18 cellular contexts compared by ENCODE assay signal in the genomic region with DNA sequence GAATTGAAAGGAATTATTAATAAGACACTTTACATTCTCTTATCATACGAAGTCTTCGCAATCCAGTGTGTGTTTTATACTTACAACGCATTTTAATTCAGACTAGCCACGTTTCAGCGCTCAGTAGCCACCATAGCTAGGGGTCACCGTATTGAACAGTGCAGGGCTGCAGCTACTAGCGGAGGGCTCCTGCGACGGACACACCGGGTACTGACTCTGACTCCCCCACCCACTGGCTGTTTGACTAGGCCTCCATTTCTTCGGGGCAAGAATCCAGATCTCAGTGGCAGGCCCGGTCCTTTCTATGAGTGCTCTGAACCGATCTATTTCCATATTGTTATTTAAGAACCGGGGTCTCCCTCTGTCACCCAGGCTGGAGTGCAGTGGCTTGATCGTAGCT. TPM values are rescaled to one million over a fixed set of nuclear protein-coding genes. Genes with fewer than 3 reads are reported as not detected.
DNase-seq lines count a peak whose midpoint lies in the region; ATAC-seq and TF ChIP-seq lines count a peak whose summit lies in the region.
"Had no signal": no experiment of that assay in that cellular context is flagged by ENCODE, and none has a peak within 500 bp of the region (broad histone marks: within the 10 kb centered on the region; RNA-seq: fewer than 3 reads in every experiment).

No MANE protein-coding gene starts in this region.

- TF ChIP-seq CTCF in activated CD8-positive, alpha-beta T cell treated with anti-CD3 and anti-CD28 coated beads for 36 hours (IDR thresholded peaks at IDR 0.05) = no peak
- no peak for TF ChIP-seq CTCF in OCI-LY7 (conservative IDR thresholded peaks at IDR 0.05; ENCODE audit: low read length)

- no peak overlapping the region for H3K9ac ChIP-seq in trophoblast cell (ENCODE audit: low read length)

- CTCF ChIA-PET in activated CD8-positive, alpha-beta T cell treated with anti-CD3 and anti-CD28 coated beads for 36 hours (lab: Charles Lee) = no interaction called here
- CTCF ChIA-PET in OCI-LY7 (lab: Charles Lee; ENCODE audit: unreplicated experiment) = no interaction called here

- H2AFZ ChIP-seq in OCI-LY7 (ENCODE audit: low read length) (no peak overlapping the region), trophoblast cell (ENCODE audit: insufficient read depth, low read length, poor library complexity) (no peak overlapping the region)

- no peaks in the 10 kb centered on the region for H3K27me3 ChIP-seq in trophoblast cell (ENCODE audit: insufficient read depth, low read length)
- H3K27me3 ChIP-seq: body of pancreas, MG63 had no signal

- intact Hi-C loops in activated CD8-positive, alpha-beta T cell treated with anti-CD3 and anti-CD28 coated beads for 36 hours (cut with micrococcal nuclease) = no loop called here
- intact Hi-C loops in OCI-LY7 (cut with micrococcal nuclease; ENCODE audit: unreplicated experiment) = no loop called here

- H3K4me1 Mint-ChIP-seq in stimulated activated naive CD8-positive, alpha-beta T cell treated with anti-CD3 and anti-CD28 coated beads, Interleukin-15, Interleukin-2, amounts not matched to agents 100 ng/mL and 50 ng/mL, for 24 hours (ENCODE audit: low read depth) = peaks cover 27% of the 10 kb centered on the region
- H3K4me1 Mint-ChIP-seq in activated CD8-positive, alpha-beta T cell treated with anti-CD3 and anti-CD28 coated beads for 36 hours (ENCODE audit: low read depth) = peaks cover 20% of the 10 kb centered on the region
- H3K4me1 Mint-ChIP-seq in immature natural killer cell = peaks cover 22 to 29% of the 10 kb centered on the region in 2 donors

- H3K4me1 ChIP-seq in OCI-LY7 (ENCODE audit: insufficient read depth, low read length, poor library complexity, severe bottlenecking) = peaks cover 25% of the 10 kb centered on the region
- H3K4me1 ChIP-seq in trophoblast cell (ENCODE audit: control insufficient read depth in 1 of 2, insufficient read depth in 2 of 2, low read length in 2 of 2) = peaks cover 2 to 8% of the 10 kb centered on the region in 2 experiments

- H3K9me3 Mint-ChIP-seq in stimulated activated naive CD8-positive, alpha-beta T cell treated with anti-CD3 and anti-CD28 coated beads, Interleukin-15, Interleukin-2, amounts not matched to agents 100 ng/mL and 50 ng/mL, for 24 hours = no peaks in the 10 kb centered on the region
- H3K9me3 Mint-ChIP-seq in activated CD8-positive, alpha-beta T cell treated with anti-CD3 and anti-CD28 coated beads for 36 hours = no peaks in the 10 kb centered on the region
- H3K9me3 Mint-ChIP-seq in immature natural killer cell = no peaks in the 10 kb centered on the region
- H3K9me3 Mint-ChIP-seq: dendritic cell treated with granulocyte-macrophage colony-stimulating factor and Interleukin-4, amounts not matched to agents 40 ng/mL and 50 ng/mL, for 4 days; stimulated activated naive CD8-positive, alpha-beta T cell treated with anti-CD3 and anti-CD28 coated beads, Interleukin-15, amount 100 ng/mL, for 72 hours had no signal

- H3K36me3 ChIP-seq in OCI-LY7 (ENCODE audit: insufficient read depth, low read length) = no peaks in the 10 kb centered on the region; the same call in 1 of the 2 replicates
- peaks cover 5 to 8% of the 10 kb centered on the region in 2 experiments for H3K36me3 ChIP-seq in trophoblast cell (ENCODE audit: control insufficient read depth in 1 of 2, insufficient read depth in 2 of 2, low read length in 2 of 2)
- H3K36me3 ChIP-seq: left ventricle myocardium inferior, prostate gland, spleen had no signal

- H3K27ac Mint-ChIP-seq in stimulated activated naive CD8-positive, alpha-beta T cell treated with anti-CD3 and anti-CD28 coated beads, Interleukin-15, Interleukin-2, amounts not matched to agents 100 ng/mL and 50 ng/mL, for 24 hours = no peak overlapping the region
- no peak overlapping the region for H3K27ac Mint-ChIP-seq in activated CD8-positive, alpha-beta T cell treated with anti-CD3 and anti-CD28 coated beads for 36 hours
- H3K27ac Mint-ChIP-seq in immature natural killer cell = peak overlapping the region in 1 of 6 donors; percentile 37
- H3K27ac Mint-ChIP-seq: dendritic cell treated with granulocyte-macrophage colony-stimulating factor and Interleukin-4, amounts not matched to agents 40 ng/mL and 50 ng/mL, for 4 days had no signal

- H3K79me2 ChIP-seq in OCI-LY7 (ENCODE audit: insufficient read depth, low read depth, low read length) (peaks cover 11% of the 10 kb centered on the region; the same call in 1 of the 2 replicates), trophoblast cell (ENCODE audit: control insufficient read depth, insufficient read depth, low read length, poor library complexity) (peaks cover 24% of the 10 kb centered on the region)

- no peak overlapping the region for H3K18ac ChIP-seq in trophoblast cell (ENCODE audit: low read length)

- no peak overlapping the region for H4K12ac ChIP-seq in trophoblast cell (ENCODE audit: low read depth, low read length)

- H3K9me2 ChIP-seq in OCI-LY7 (ENCODE audit: insufficient read depth, low read length) = no peaks in the 10 kb centered on the region

- H3K27ac ChIP-seq in OCI-LY7 (ENCODE audit: low read depth, low read length, poor library complexity, severe bottlenecking) = no peak overlapping the region
- H3K27ac ChIP-seq in trophoblast cell (ENCODE audit: low read depth, low read length) = no peak overlapping the region
- H3K27ac ChIP-seq: spleen had no signal

- no peak overlapping the region for H3K4ac ChIP-seq in trophoblast cell (ENCODE audit: low read depth, low read length)

- H2BK5ac ChIP-seq in trophoblast cell (ENCODE audit: low read depth, low read length, poor library complexity) = no peak overlapping the region

- H3K36me3 Mint-ChIP-seq in stimulated activated naive CD8-positive, alpha-beta T cell treated with anti-CD3 and anti-CD28 coated beads, Interleukin-15, Interleukin-2, amounts not matched to agents 100 ng/mL and 50 ng/mL, for 24 hours (ENCODE audit: low read depth) = no peaks in the 10 kb centered on the region
- H3K36me3 Mint-ChIP-seq in activated CD8-positive, alpha-beta T cell treated with anti-CD3 and anti-CD28 coated beads for 36 hours (ENCODE audit: low read depth) = peaks cover 7% of the 10 kb centered on the region
- no peaks in the 10 kb centered on the region for H3K36me3 Mint-ChIP-seq in immature natural killer cell

- no peak for ATAC-seq in stimulated activated naive CD8-positive, alpha-beta T cell treated with anti-CD3 and anti-CD28 coated beads, Interleukin-15, Interleukin-2, amounts not matched to agents 100 U/mL and 50 U/mL, for 24 hours
- no peak for ATAC-seq in activated CD8-positive, alpha-beta T cell treated with anti-CD3 and anti-CD28 coated beads for 36 hours
- ATAC-seq in GM18870 (IDR thresholded peaks at IDR 0.05; ENCODE audit: unreplicated experiment) = no peak
- ATAC-seq: body of pancreas; Right ventricle myocardium inferior; stimulated activated naive CD8-positive, alpha-beta T cell treated with anti-CD3 and anti-CD28 coated beads, Interleukin-15, amount 100 ng/mL, for 72 hours had no signal

- H3K4me2 ChIP-seq in OCI-LY7 (ENCODE audit: low read length) (no peak overlapping the region), trophoblast cell (ENCODE audit: low read length) (no peak overlapping the region)

- no peak overlapping the region for H4K8ac ChIP-seq in trophoblast cell (ENCODE audit: low read depth, low read length)

- H3K4me3 Mint-ChIP-seq in stimulated activated naive CD8-positive, alpha-beta T cell treated with anti-CD3 and anti-CD28 coated beads, Interleukin-15, Interleukin-2, amounts not matched to agents 100 ng/mL and 50 ng/mL, for 24 hours = peak overlapping the region; percentile 26
- H3K4me3 Mint-ChIP-seq in activated CD8-positive, alpha-beta T cell treated with anti-CD3 and anti-CD28 coated beads for 36 hours = peak overlapping the region; percentile 29
- H3K4me3 Mint-ChIP-seq in immature natural killer cell = peak overlapping the region; percentile 8 to 74 (median 61)
- H3K4me3 Mint-ChIP-seq: dendritic cell treated with granulocyte-macrophage colony-stimulating factor and Interleukin-4, amounts not matched to agents 40 ng/mL and 50 ng/mL, for 4 days had no signal

- no peak overlapping the region for H3K4me3 ChIP-seq in OCI-LY7 (ENCODE audit: low read depth, low read length, poor library complexity, severe bottlenecking)
- no peak overlapping the region for H3K4me3 ChIP-seq in trophoblast cell (ENCODE audit: low read depth, low read length)
- H3K4me3 ChIP-seq: body of pancreas, MG63, prostate gland had no signal

- H4K20me1 ChIP-seq in OCI-LY7 (ENCODE audit: insufficient read depth, low read length) = no peaks in the 10 kb centered on the region

- no peak overlapping the region for H2BK12ac ChIP-seq in trophoblast cell (ENCODE audit: low read length)

- no peak overlapping the region for H2BK120ac ChIP-seq in trophoblast cell (ENCODE audit: insufficient read depth, low read length, poor library complexity)

- no peak overlapping the region for H4K91ac ChIP-seq in trophoblast cell (ENCODE audit: low read depth, low read length)

- no peak for DNase-seq in stimulated activated naive CD8-positive, alpha-beta T cell treated with anti-CD3 and anti-CD28 coated beads, Interleukin-15, Interleukin-2, amounts not matched to agents 100 U/mL and 50 U/mL, for 24 hours
- no peak for DNase-seq in activated CD8-positive, alpha-beta T cell treated with anti-CD3 and anti-CD28 coated beads for 36 hours
- DNase-seq in immature natural killer cell = no peak
- no peak for DNase-seq in OCI-LY7 (ENCODE audit: low spot score)
- no peak for DNase-seq in trophoblast cell
- DNase-seq: activated CD4-positive, alpha-beta T cell treated with anti-CD3 and anti-CD28 coated beads for 48 hours; body of pancreas; left ventricle myocardium inferior; MG63; NCI-H187; NCI-H446; spleen; stimulated activated naive CD8-positive, alpha-beta T cell treated with anti-CD3 and anti-CD28 coated beads, Interleukin-15, amount 100 ng/mL, for 72 hours had no signal

- H2AK5ac ChIP-seq in trophoblast cell (ENCODE audit: low read length) = no peak overlapping the region

- H3K9me3 ChIP-seq in OCI-LY7 (ENCODE audit: low read length) = no peaks in the 10 kb centered on the region
- peaks cover 1% of the 10 kb centered on the region for H3K9me3 ChIP-seq in trophoblast cell (ENCODE audit: insufficient read depth, low read depth, low read length)
- H3K9me3 ChIP-seq: body of pancreas, left ventricle myocardium inferior, MG63, prostate gland, spleen had no signal

- H3K14ac ChIP-seq in trophoblast cell (ENCODE audit: low read length) = no peak overlapping the region

- no peak overlapping the region for H3K23ac ChIP-seq in trophoblast cell (ENCODE audit: low read length)

- H3K79me1 ChIP-seq in trophoblast cell (ENCODE audit: low read length) = peaks cover 22% of the 10 kb centered on the region

- WGBS in trophoblast cell (ENCODE audit: extremely low coverage, insufficient coverage, insufficient read length) = no CpG with 5 or more reads among the region's 15 CpGs

- POLR2A ChIA-PET in activated CD8-positive, alpha-beta T cell treated with anti-CD3 and anti-CD28 coated beads for 36 hours (lab: Charles Lee) = no interaction called here
- POLR2A ChIA-PET in OCI-LY7 (lab: Charles Lee) = interaction anchor here (0.6 kb wide), 1 partner anchor 317 kb away, joined by 3 read pairs; no protein-coding TSS in a partner anchor

- BruUV-seq in OCI-LY7 (replicated peaks; lab: Mats Ljungman, UMichigan) = no TSS peak

- no peaks in the 10 kb centered on the region for H3K27me3 Mint-ChIP-seq in stimulated activated naive CD8-positive, alpha-beta T cell treated with anti-CD3 and anti-CD28 coated beads, Interleukin-15, Interleukin-2, amounts not matched to agents 100 ng/mL and 50 ng/mL, for 24 hours
- H3K27me3 Mint-ChIP-seq in activated CD8-positive, alpha-beta T cell treated with anti-CD3 and anti-CD28 coated beads for 36 hours = no peaks in the 10 kb centered on the region
- H3K27me3 Mint-ChIP-seq in immature natural killer cell (ENCODE audit: low read depth in 3 of 3) = peaks cover under 1 to 4% (median 3%) of the 10 kb centered on the region in 3 donors
- H3K27me3 Mint-ChIP-seq: stimulated activated naive CD8-positive, alpha-beta T cell treated with anti-CD3 and anti-CD28 coated beads, Interleukin-15, amount 100 ng/mL, for 72 hours had no signal

RNA-seq across cellular contexts. Expression of gene CDK2AP1, which starts 1.5 kb away (rescaled TPM):
- 100 to 1,000 TPM; 108 to 111 TPM for total RNA-seq in activated CD8-positive, alpha-beta T cell treated with anti-CD3 and anti-CD28 coated beads for 36 hours
- 10 to 100 TPM in 1 of 3 donors, 1 to 10 TPM in 2; 3.6 to 11.2 (median 6.4) TPM for polyA plus RNA-seq in immature natural killer cell
- 50.7 and 65.2 TPM in 2 replicates for total RNA-seq in OCI-LY7 (2014; rRNA removed; shearing (Covaris generic))
- 56.3 and 57.3 TPM in 2 replicates for total RNA-seq in OCI-LY7 (2022)
- polyA plus RNA-seq in trophoblast cell (2013) = 232 and 240 TPM in 2 replicates

RNA-seq across cellular contexts. Expression of gene MTRFR, which starts 39.9 kb away (rescaled TPM):
- 10 to 100 TPM; 28.1 to 31.0 TPM for total RNA-seq in activated CD8-positive, alpha-beta T cell treated with anti-CD3 and anti-CD28 coated beads for 36 hours
- 10 to 100 TPM; 10.7 to 32.9 (median 16.3) TPM for polyA plus RNA-seq in immature natural killer cell
- 30.1 and 35.5 TPM in 2 replicates for total RNA-seq in OCI-LY7 (2014; rRNA removed; shearing (Covaris generic))
- 32.8 and 34.4 TPM in 2 replicates for total RNA-seq in OCI-LY7 (2022)
- polyA plus RNA-seq in trophoblast cell (2013) = 8.8 and 9.1 TPM in 2 replicates

RNA-seq across cellular contexts. Expression of gene MPHOSPH9, which starts 40.2 kb away (rescaled TPM):
- 100 to 1,000 TPM in 1 of 2 experiments, 10 to 100 TPM in 1; 96.9 to 101 TPM for total RNA-seq in activated CD8-positive, alpha-beta T cell treated with anti-CD3 and anti-CD28 coated beads for 36 hours
- 10 to 100 TPM; 18.8 to 44.8 (median 43.9) TPM for polyA plus RNA-seq in immature natural killer cell
- 136 and 166 TPM in 2 replicates for total RNA-seq in OCI-LY7 (2014; rRNA removed; shearing (Covaris generic))
- 88.3 and 102 TPM in 2 replicates for total RNA-seq in OCI-LY7 (2022)
- polyA plus RNA-seq in trophoblast cell (2013) = 16.0 and 16.5 TPM in 2 replicates
